5 cellular contexts compared by ENCODE assay signal in genomic region chr17:49185381-49185780, GRCh38. TPM values are rescaled to one million over a fixed set of nuclear protein-coding genes. Genes with fewer than 3 reads are reported as not detected.
"Had no signal": no experiment of that assay in that cellular context is flagged by ENCODE, and none has a peak within 500 bp of the region (broad histone marks: within the 10 kb centered on the region; RNA-seq: fewer than 3 reads in every experiment).

No MANE protein-coding gene starts in this region.

RNA-seq across cellular contexts. Expression of gene GNGT2, which starts 25.0 kb away (rescaled TPM):
- total RNA-seq: HepG2, HT-29 had no signal
- polyA plus RNA-seq: HepG2 had no signal

RNA-seq across cellular contexts. Expression of gene ABI3, which starts 25.1 kb away (rescaled TPM):
- total RNA-seq: HepG2, HT-29 had no signal
- polyA plus RNA-seq: HepG2 had no signal

RNA-seq across cellular contexts. Expression of gene PHOSPHO1, which starts 45.2 kb away (rescaled TPM):
- total RNA-seq: HepG2, HT-29, HT1080 had no signal
- polyA plus RNA-seq: HepG2 had no signal

RNA-seq across cellular contexts. Expression of gene B4GALNT2, which starts 52.8 kb away (rescaled TPM):
- total RNA-seq: HepG2, HT-29, HT1080, IMR-90 had no signal
- polyA plus RNA-seq: HepG2, IgD-negative memory B cell, IMR-90 had no signal
